Comparison of ENCODE assay signal across 17 cellular contexts in genomic region chr4:1210241-1210841, GRCh38. TPM values are rescaled to one million over a fixed set of nuclear protein-coding genes. Genes with fewer than 3 reads are reported as not detected.
A peak's percentile ranks its signal among the peaks of the same experiment; 100 is the strongest.
DNase-seq lines count a peak whose midpoint lies in the region; ATAC-seq and TF ChIP-seq lines count a peak whose summit lies in the region.
"Had no signal": no experiment of that assay in that cellular context is flagged by ENCODE, and none has a peak within 500 bp of the region (broad histone marks: within the 10 kb centered on the region; RNA-seq: fewer than 3 reads in every experiment).

No MANE protein-coding gene starts in this region.

- no peak for DNase-seq in cardiac muscle cell (ENCODE audit: low read depth in 1 of 2, low spot score in 1 of 2)
- no peak for DNase-seq in neuronal stem cell (ENCODE audit: low spot score)
- no peak for DNase-seq in tibial nerve (ENCODE audit: low spot score in 2 of 2)
- DNase-seq in activated CD4-positive, alpha-beta T cell treated with anti-CD3 and anti-CD28 coated beads, Interleukin-2, amount 50 U/mL, for 1 hour, result no peak
- DNase-seq in iPS-NIHi11 (ENCODE audit: low spot score), result no peak
- no peak for DNase-seq in islet precursor cell
- DNase-seq: activated T-cell treated with anti-CD3 and anti-CD28 coated beads, Interleukin-2, amount 50 U/mL, for 24 hours; amniotic stem cell; CD4-positive, CD25-positive, alpha-beta regulatory T cell; DMS79 treated with DMSO at 0.1 percent for 48 hours; NCI-H1048; NCI-H2171 treated with DMSO at 0.1 percent for 48 hours; SJCRH30 had no signal

- peak overlapping the region; percentile 28 for H3K18ac ChIP-seq in neuronal stem cell (ENCODE audit: low read length)

- H2BK120ac ChIP-seq in neuronal stem cell (ENCODE audit: low read depth, low read length), result no peak overlapping the region

- TF ChIP-seq EP300 in tibial nerve (IDR thresholded peaks at IDR 0.05), result no peak

- H2BK15ac ChIP-seq in neuronal stem cell (ENCODE audit: low read length), result no peak overlapping the region

- H3K4me3 ChIP-seq in cardiac muscle cell (no peak overlapping the region), neuronal stem cell (ENCODE audit: low read length in 2 of 2) (no peak overlapping the region), tibial nerve (peak overlapping the region in 1 of 4 donors; percentile 12)
- H3K4me3 ChIP-seq: SJCRH30 had no signal

- peaks cover 20% of the 10 kb centered on the region for H3K36me3 ChIP-seq in cardiac muscle cell
- peaks cover 32 to 49% of the 10 kb centered on the region in 2 donors for H3K36me3 ChIP-seq in neuronal stem cell (replicated peaks in 1 of 2; ENCODE audit: control insufficient read depth in 2 of 2, insufficient read depth in 2 of 2, low read length in 2 of 2)
- H3K36me3 ChIP-seq in tibial nerve, result peaks cover 0 to 42% (median 6%) of the 10 kb centered on the region in 3 donors

- no peak overlapping the region for H3K9ac ChIP-seq in neuronal stem cell (ENCODE audit: low read depth, low read length, poor library complexity)

- H3K14ac ChIP-seq in neuronal stem cell (ENCODE audit: low read length), result peak overlapping the region; percentile 21

- TF ChIP-seq POLR2A in tibial nerve (IDR thresholded peaks at IDR 0.05), result no peak

- no peak for TF ChIP-seq CTCF in VCaP (conservative IDR thresholded peaks at IDR 0.05)
- no peak for TF ChIP-seq CTCF in cardiac muscle cell (IDR thresholded peaks at IDR 0.05; ENCODE audit: low read depth, low read length)
- no peak for TF ChIP-seq CTCF in tibial nerve (IDR thresholded peaks at IDR 0.05)

- no CpG with 5 or more reads among the region's 22 CpGs for WGBS in neuronal stem cell (ENCODE audit: extremely low coverage in 2 of 2, insufficient read length in 2 of 2, insufficient replicate concordance in 1 of 2), 2 donors
- WGBS in tibial nerve, 2 donors, result 51 to 69% methylated on average over 14 to 19 of the region's 22 CpGs

- H3K27ac ChIP-seq in VCaP (peak overlapping the region; percentile 94), cardiac muscle cell (peak overlapping the region; percentile 79), neuronal stem cell (replicated peaks; ENCODE audit: low read length) (no peak overlapping the region), tibial nerve (peak overlapping the region; percentile 8 to 81 (median 52))
- H3K27ac ChIP-seq: epithelial cell of prostate, SJCRH30 had no signal

- ATAC-seq in GM19328 (IDR thresholded peaks at IDR 0.05; ENCODE audit: unreplicated experiment), result no peak
- ATAC-seq: naive thymus-derived CD8-positive, alpha-beta T cell had no signal

- H3K27me3 ChIP-seq in cardiac muscle cell (no peaks in the 10 kb centered on the region), neuronal stem cell (ENCODE audit: control insufficient read depth in 3 of 3, insufficient read depth in 3 of 3, low read depth in 1 of 3, low read length in 3 of 3) (no peaks in the 10 kb centered on the region), tibial nerve (no peaks in the 10 kb centered on the region)
- H3K27me3 ChIP-seq: SJCRH30 had no signal

- no peak overlapping the region for H4K8ac ChIP-seq in neuronal stem cell (ENCODE audit: low read depth, low read length)

- no peak overlapping the region for H2BK12ac ChIP-seq in neuronal stem cell (ENCODE audit: low read length)

- no peak overlapping the region for H2BK5ac ChIP-seq in neuronal stem cell (ENCODE audit: low read length)

- H3K9me3 ChIP-seq in cardiac muscle cell (ENCODE audit: low read depth) (no peaks in the 10 kb centered on the region), neuronal stem cell (replicated peaks in 1 of 2; ENCODE audit: control insufficient read depth in 2 of 2, insufficient read depth in 1 of 2, low read depth in 1 of 2, low read length in 2 of 2) (no peaks in the 10 kb centered on the region), tibial nerve (no peaks in the 10 kb centered on the region)
- H3K9me3 ChIP-seq: SJCRH30 had no signal

- H3K79me1 ChIP-seq in neuronal stem cell (ENCODE audit: low read depth, low read length), result peaks cover 15% of the 10 kb centered on the region

- H4K91ac ChIP-seq in neuronal stem cell (ENCODE audit: low read depth, low read length, poor library complexity), result no peak overlapping the region

- H3K4me1 ChIP-seq in cardiac muscle cell (ENCODE audit: low read depth) (peaks cover 5% of the 10 kb centered on the region), neuronal stem cell (ENCODE audit: control insufficient read depth in 2 of 2, insufficient read depth in 1 of 2, low read depth in 1 of 2, low read length in 2 of 2) (peaks cover 0 to 16% of the 10 kb centered on the region in 2 donors), tibial nerve (peaks cover 5 to 95% (median 68%) of the 10 kb centered on the region in 4 donors)

- H2AK5ac ChIP-seq in neuronal stem cell (ENCODE audit: low read depth, low read length), result no peak overlapping the region

- no peak overlapping the region for H3K4me2 ChIP-seq in neuronal stem cell (ENCODE audit: insufficient read depth, low read length, poor library complexity, severe bottlenecking)

- no peak overlapping the region for H2AFZ ChIP-seq in neuronal stem cell (ENCODE audit: low read length)

- no peak overlapping the region for H3K4ac ChIP-seq in neuronal stem cell (ENCODE audit: low read length)

- peak overlapping the region; percentile 43 for H3K23ac ChIP-seq in neuronal stem cell (ENCODE audit: low read depth, low read length, poor library complexity)

RNA-seq across cellular contexts. Expression of gene SPON2, which starts 38.0 kb away (rescaled TPM):
- total RNA-seq in cardiac muscle cell (0.12 and 0.42 TPM in 2 replicates), tibial nerve (10 to 100 TPM; 39.3 to 91.0 (median 45.5) TPM)
- 0.98 and 1.2 TPM in 2 replicates for polyA plus RNA-seq in cardiac muscle cell
- polyA plus RNA-seq in neuronal stem cell (2013, experiment 1 of 2), result 5.9 TPM
- 5.8 TPM for polyA plus RNA-seq in neuronal stem cell (2013, experiment 2 of 2)

RNA-seq across cellular contexts. Expression of gene CTBP1, which starts 38.6 kb away (rescaled TPM):
- total RNA-seq in cardiac muscle cell (321 and 431 TPM in 2 replicates), tibial nerve (100 to 1,000 TPM; 134 to 255 (median 193) TPM)
- 152 and 174 TPM in 2 replicates for polyA plus RNA-seq in cardiac muscle cell
- polyA plus RNA-seq in neuronal stem cell (2013, experiment 1 of 2), result 151 TPM
- polyA plus RNA-seq in neuronal stem cell (2013, experiment 2 of 2), result 149 TPM

Comparison
In these comparisons a context has a peak if more than half of its experiments do, and no peak if none do; other contexts are left out.
1. RNA of gene SPON2, which starts 38.0 kb away (total RNA-seq): 39.3 to 91.0 TPM in tibial nerve; 0.12 to 0.42 TPM in cardiac muscle cell; every median in the first group is over 10 times any median in the second.